In the genomic region with DNA sequence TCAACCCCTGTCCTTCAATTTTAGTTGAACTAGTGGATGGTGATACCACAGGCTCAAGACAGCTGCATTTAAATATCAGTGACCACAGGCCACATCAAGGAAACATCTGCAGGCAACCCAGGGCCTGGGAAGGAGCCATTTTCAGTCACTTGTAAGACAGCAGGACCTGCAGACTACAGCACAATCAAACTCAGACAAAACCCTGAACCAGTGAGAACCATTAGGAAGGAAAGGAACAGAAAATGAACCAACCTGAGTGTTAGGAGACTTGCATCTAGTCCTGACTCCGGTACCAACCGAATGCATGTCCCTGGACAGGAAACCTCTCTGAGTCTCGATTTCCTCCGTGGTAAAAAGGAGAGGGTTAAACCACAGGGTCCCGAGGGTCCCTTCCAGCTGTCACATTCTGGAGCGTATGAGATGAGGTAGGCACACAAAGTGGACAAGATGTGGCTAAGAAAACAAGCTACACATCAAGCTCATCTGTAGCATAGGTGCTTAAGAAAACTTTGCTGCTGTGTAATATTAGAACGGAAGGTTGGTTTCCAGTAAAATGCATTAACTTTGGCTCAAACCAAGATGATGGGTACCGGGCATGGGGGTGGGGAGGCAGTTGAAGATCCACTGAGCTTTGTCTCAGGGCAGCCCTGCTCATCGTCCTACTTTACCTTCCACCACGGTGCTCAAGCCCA, we compare ENCODE assay signal across 1 cellular context.
A peak's percentile ranks its signal among the peaks of the same experiment; 100 is the strongest.
TF ChIP-seq lines count a peak whose summit lies in the region.

No MANE protein-coding gene starts in this region.

TF ChIP-seq in HepG2, 621 proteins besides CTCF, POLR2A, EP300 and RAD21 (continues in another document):
- TF ChIP-seq ZBTB7A (CRISPR knock-in tag; IDR thresholded peaks at IDR 0.05): peak; percentile 69; the same call in 1 of the 2 replicates
- TF ChIP-seq HDAC1 (CRISPR knock-in tag; IDR thresholded peaks at IDR 0.05): 0 out of 2 replicates have a peak, but pooled peaks have one; percentile 19
- TF ChIP-seq ZNF550 (CRISPR knock-in tag; IDR thresholded peaks at IDR 0.05; ENCODE audit: borderline replicate concordance): no peak
- no peak for TF ChIP-seq TRAFD1 (CRISPR knock-in tag; IDR thresholded peaks at IDR 0.05; ENCODE audit: borderline replicate concordance)
- no peak for TF ChIP-seq ZSCAN20 (CRISPR knock-in tag; IDR thresholded peaks at IDR 0.05; ENCODE audit: borderline replicate concordance)
- peak; percentile 40; the same call in 1 of the 2 replicates for TF ChIP-seq ZNF788 (CRISPR knock-in tag; IDR thresholded peaks at IDR 0.05; ENCODE audit: borderline replicate concordance)
- TF ChIP-seq PAX8 (CRISPR knock-in tag; IDR thresholded peaks at IDR 0.05; ENCODE audit: borderline replicate concordance): no peak
- TF ChIP-seq PHF21A (CRISPR knock-in tag; IDR thresholded peaks at IDR 0.05): 0 out of 2 replicates have a peak, but pooled peaks have one; percentile 14
- no peak for TF ChIP-seq ZNF768 (CRISPR knock-in tag; IDR thresholded peaks at IDR 0.05)
- TF ChIP-seq HBP1 (CRISPR knock-in tag; IDR thresholded peaks at IDR 0.05; ENCODE audit: low read depth): 0 out of 2 replicates have a peak, but pooled peaks have one; percentile 41
- no peak for TF ChIP-seq ZNF407 (CRISPR knock-in tag; IDR thresholded peaks at IDR 0.05; ENCODE audit: not compliant biosample characterization)
- TF ChIP-seq FOXM1 (CRISPR knock-in tag; IDR thresholded peaks at IDR 0.05): no peak
- TF ChIP-seq SYNCRIP (IDR thresholded peaks at IDR 0.05; ENCODE audit: insufficient read depth, low read depth, low read length): no peak
- no peak for TF ChIP-seq ATAD3A (CRISPR knock-in tag; IDR thresholded peaks at IDR 0.05)
- no peak for TF ChIP-seq FOXO1 (CRISPR knock-in tag; IDR thresholded peaks at IDR 0.05)
- TF ChIP-seq ZNF605 (CRISPR knock-in tag; IDR thresholded peaks at IDR 0.05): no peak
- no peak for TF ChIP-seq NPAS2 (CRISPR knock-in tag; IDR thresholded peaks at IDR 0.05; ENCODE audit: borderline replicate concordance)
- no peak for TF ChIP-seq ZNF44 (CRISPR knock-in tag; IDR thresholded peaks at IDR 0.05)
- TF ChIP-seq REST (IDR thresholded peaks at IDR 0.05; ENCODE audit: borderline replicate concordance in 1 of 2, low read depth in 1 of 2, low read length in 2 of 2): 0 out of 4 replicates have a peak, but pooled peaks of 1 of the 2 experiments have one; percentile 6
- TF ChIP-seq FOXK1 (CRISPR knock-in tag; IDR thresholded peaks at IDR 0.05; ENCODE audit: borderline replicate concordance, low read depth): no peak
- no peak for TF ChIP-seq GLI4 (CRISPR knock-in tag; IDR thresholded peaks at IDR 0.05; ENCODE audit: borderline replicate concordance)
- TF ChIP-seq ZNF839 (CRISPR knock-in tag; IDR thresholded peaks at IDR 0.05; ENCODE audit: borderline replicate concordance): no peak
- TF ChIP-seq, protein P1, sequence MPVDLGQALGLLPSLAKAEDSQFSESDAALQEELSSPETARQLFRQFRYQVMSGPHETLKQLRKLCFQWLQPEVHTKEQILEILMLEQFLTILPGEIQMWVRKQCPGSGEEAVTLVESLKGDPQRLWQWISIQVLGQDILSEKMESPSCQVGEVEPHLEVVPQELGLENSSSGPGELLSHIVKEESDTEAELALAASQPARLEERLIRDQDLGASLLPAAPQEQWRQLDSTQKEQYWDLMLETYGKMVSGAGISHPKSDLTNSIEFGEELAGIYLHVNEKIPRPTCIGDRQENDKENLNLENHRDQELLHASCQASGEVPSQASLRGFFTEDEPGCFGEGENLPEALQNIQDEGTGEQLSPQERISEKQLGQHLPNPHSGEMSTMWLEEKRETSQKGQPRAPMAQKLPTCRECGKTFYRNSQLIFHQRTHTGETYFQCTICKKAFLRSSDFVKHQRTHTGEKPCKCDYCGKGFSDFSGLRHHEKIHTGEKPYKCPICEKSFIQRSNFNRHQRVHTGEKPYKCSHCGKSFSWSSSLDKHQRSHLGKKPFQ (CRISPR knock-in tag; IDR thresholded peaks at IDR 0.05; ENCODE audit: insufficient replicate concordance): no peak
- TF ChIP-seq U2AF1 (optimal IDR thresholded peaks at IDR 0.05; ENCODE audit: low read depth, low read length): no peak
- peak; percentile 58; the same call in 1 of the 2 replicates for TF ChIP-seq ZNF652 (CRISPR knock-in tag; IDR thresholded peaks at IDR 0.05; ENCODE audit: borderline replicate concordance, low read depth)
- TF ChIP-seq BCL6 (CRISPR knock-in tag; IDR thresholded peaks at IDR 0.05): no peak
- TF ChIP-seq SP140L (CRISPR knock-in tag; IDR thresholded peaks at IDR 0.05; ENCODE audit: borderline replicate concordance): no peak
- no peak for TF ChIP-seq MED1 (CRISPR knock-in tag; IDR thresholded peaks at IDR 0.05)
- 0 out of 2 replicates have a peak, but pooled peaks have one; percentile 15 for TF ChIP-seq ETV5 (CRISPR knock-in tag; IDR thresholded peaks at IDR 0.05; ENCODE audit: borderline replicate concordance)
- TF ChIP-seq, protein P2, sequence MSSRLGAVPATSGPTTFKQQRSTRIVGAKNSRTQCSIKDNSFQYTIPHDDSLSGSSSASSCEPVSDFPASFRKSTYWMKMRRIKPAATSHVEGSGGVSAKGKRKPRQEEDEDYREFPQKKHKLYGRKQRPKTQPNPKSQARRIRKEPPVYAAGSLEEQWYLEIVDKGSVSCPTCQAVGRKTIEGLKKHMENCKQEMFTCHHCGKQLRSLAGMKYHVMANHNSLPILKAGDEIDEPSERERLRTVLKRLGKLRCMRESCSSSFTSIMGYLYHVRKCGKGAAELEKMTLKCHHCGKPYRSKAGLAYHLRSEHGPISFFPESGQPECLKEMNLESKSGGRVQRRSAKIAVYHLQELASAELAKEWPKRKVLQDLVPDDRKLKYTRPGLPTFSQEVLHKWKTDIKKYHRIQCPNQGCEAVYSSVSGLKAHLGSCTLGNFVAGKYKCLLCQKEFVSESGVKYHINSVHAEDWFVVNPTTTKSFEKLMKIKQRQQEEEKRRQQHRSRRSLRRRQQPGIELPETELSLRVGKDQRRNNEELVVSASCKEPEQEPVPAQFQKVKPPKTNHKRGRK (CRISPR knock-in tag; IDR thresholded peaks at IDR 0.05): no peak
- no peak for TF ChIP-seq PCBP2 (optimal IDR thresholded peaks at IDR 0.05; ENCODE audit: low read depth, low read length, poor library complexity, severe bottlenecking)
- TF ChIP-seq ZFP1 (CRISPR knock-in tag; IDR thresholded peaks at IDR 0.05): no peak
- TF ChIP-seq, protein P3, sequence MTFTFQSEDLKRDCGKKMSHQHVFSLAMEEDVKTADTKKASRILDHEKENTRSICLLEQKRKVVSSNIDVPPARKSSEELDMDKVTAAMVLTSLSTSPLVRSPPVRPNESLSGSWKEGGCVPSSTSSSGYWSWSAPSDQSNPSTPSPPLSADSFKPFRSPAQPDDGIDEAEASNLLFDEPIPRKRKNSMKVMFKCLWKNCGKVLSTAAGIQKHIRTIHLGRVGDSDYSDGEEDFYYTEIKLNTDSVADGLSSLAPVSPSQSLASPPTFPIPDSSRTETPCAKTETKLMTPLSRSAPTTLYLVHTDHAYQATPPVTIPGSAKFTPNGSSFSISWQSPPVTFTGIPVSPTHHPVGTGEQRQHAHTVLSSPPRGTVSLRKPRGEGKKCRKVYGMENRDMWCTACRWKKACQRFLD (CRISPR knock-in tag; IDR thresholded peaks at IDR 0.05; ENCODE audit: borderline replicate concordance): no peak
- TF ChIP-seq TGIF2 (CRISPR knock-in tag; IDR thresholded peaks at IDR 0.05): peak; percentile 46; the same call in 1 of the 2 replicates
- TF ChIP-seq PHF8 (CRISPR knock-in tag; IDR thresholded peaks at IDR 0.05): peak; percentile 10; the same call in 1 of the 2 replicates
